In the genomic region with DNA sequence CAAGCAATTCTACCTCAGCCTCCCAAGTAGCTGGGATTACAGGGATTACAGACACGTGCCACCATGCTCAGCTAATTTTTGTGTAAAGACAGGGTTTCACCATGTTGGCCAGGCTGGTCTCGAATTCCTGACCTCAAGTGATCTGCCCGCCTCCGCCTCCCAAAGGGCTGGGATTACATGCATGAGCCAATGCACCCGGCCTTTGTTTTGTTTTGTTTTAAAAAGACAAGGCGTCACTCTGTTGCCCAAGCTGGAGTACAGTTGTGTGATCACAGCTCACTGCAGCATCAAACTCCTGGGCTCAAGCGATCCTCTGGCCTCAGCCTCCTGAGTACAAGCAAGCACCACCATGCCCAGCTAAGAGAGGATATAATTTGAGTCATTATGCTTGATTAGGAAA, we compare ENCODE assay signal across 2 cellular contexts.
TF ChIP-seq lines count a peak whose summit lies in the region.

No MANE protein-coding gene starts in this region.

TF ChIP-seq in liver, 16 proteins besides CTCF, POLR2A, EP300 and RAD21:
- no peak for TF ChIP-seq NR2F2 (IDR thresholded peaks at IDR 0.05)
- TF ChIP-seq, protein P1, sequence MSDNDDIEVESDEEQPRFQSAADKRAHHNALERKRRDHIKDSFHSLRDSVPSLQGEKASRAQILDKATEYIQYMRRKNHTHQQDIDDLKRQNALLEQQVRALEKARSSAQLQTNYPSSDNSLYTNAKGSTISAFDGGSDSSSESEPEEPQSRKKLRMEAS (IDR thresholded peaks at IDR 0.05): no peak
- TF ChIP-seq RXRA (IDR thresholded peaks at IDR 0.05): peak; percentile 13 to 14
- TF ChIP-seq HNF4G (IDR thresholded peaks at IDR 0.05): no peak
- TF ChIP-seq HNF4A (conservative IDR thresholded peaks at IDR 0.05): no peak
- no peak for TF ChIP-seq FOXA2 (IDR thresholded peaks at IDR 0.05)

TF ChIP-seq in HepG2, 621 proteins besides CTCF, POLR2A, EP300 and RAD21:
- TF ChIP-seq ZNF605 (CRISPR knock-in tag; IDR thresholded peaks at IDR 0.05): no peak
